1 cellular context compared by ENCODE assay signal in genomic region chr5:43041669-43042175, GRCh38.
TF ChIP-seq lines count a peak whose summit lies in the region.

No MANE protein-coding gene starts in this region.

TF ChIP-seq in K562, 482 proteins besides CTCF, POLR2A, EP300 and RAD21 (continued from another document and continues in another):
- 0 out of 2 replicates have a peak, but pooled peaks have one; percentile 17 for TF ChIP-seq ZBTB40 (IDR thresholded peaks at IDR 0.05)
- TF ChIP-seq ZBTB40 (CRISPR knock-in tag; IDR thresholded peaks at IDR 0.05) = no peak
- no peak for TF ChIP-seq NR2C2 (CRISPR knock-in tag; IDR thresholded peaks at IDR 0.05)
- TF ChIP-seq NR2C2 (tag; IDR thresholded peaks at IDR 0.05) = peak; percentile 4; the same call in 1 of the 2 replicates
- peak; percentile 28 for TF ChIP-seq TAF1 (IDR thresholded peaks at IDR 0.05; ENCODE audit: control insufficient read depth, extremely low read depth, insufficient read depth, low read length, severe bottlenecking)
- TF ChIP-seq SMAD3 (CRISPR knock-in tag; conservative IDR thresholded peaks at IDR 0.05) = 0 out of 2 replicates have a peak, but pooled peaks have one; percentile 44
- 0 out of 4 replicates have a peak, but pooled peaks of 1 of the 2 experiments have one; percentile 35 for TF ChIP-seq ARNT (IDR thresholded peaks at IDR 0.05)
- TF ChIP-seq NFIC (IDR thresholded peaks at IDR 0.05) = 0 out of 2 replicates have a peak, but pooled peaks have one; percentile 2
- TF ChIP-seq BCLAF1 (IDR thresholded peaks at IDR 0.05; ENCODE audit: borderline replicate concordance in 1 of 2, control insufficient read depth in 1 of 2, low read depth in 2 of 2, low read length in 1 of 2) = 0 out of 4 replicates have a peak, but pooled peaks of 1 of the 2 experiments have one; percentile 31
- TF ChIP-seq ZNF311 (CRISPR knock-in tag; IDR thresholded peaks at IDR 0.05) = peak; percentile 41; the same call in 1 of the 2 replicates
- peak; percentile 99 for TF ChIP-seq HMBOX1 (IDR thresholded peaks at IDR 0.05)
- 0 out of 2 replicates have a peak, but pooled peaks have one; percentile 49 for TF ChIP-seq PML (IDR thresholded peaks at IDR 0.05; ENCODE audit: low read length)
- peak; percentile 83; the same call in 1 of the 2 replicates for TF ChIP-seq GTF2E2 (tag; IDR thresholded peaks at IDR 0.05)
- TF ChIP-seq MTA3 (IDR thresholded peaks at IDR 0.05; ENCODE audit: borderline replicate concordance) = 0 out of 2 replicates have a peak, but pooled peaks have one; percentile 16
- TF ChIP-seq TOE1 (IDR thresholded peaks at IDR 0.05; ENCODE audit: borderline replicate concordance) = no peak
- TF ChIP-seq TOE1 (CRISPR knock-in tag; IDR thresholded peaks at IDR 0.05; ENCODE audit: borderline replicate concordance, low read depth) = no peak
- 0 out of 2 replicates have a peak, but pooled peaks have one; percentile 74 for TF ChIP-seq ZNF57 (CRISPR knock-in tag; IDR thresholded peaks at IDR 0.05)
- no peak for TF ChIP-seq TEAD2 (tag; IDR thresholded peaks at IDR 0.05)
- peak; percentile 47; the same call in 1 of the 2 replicates for TF ChIP-seq ZNF79 (CRISPR knock-in tag; IDR thresholded peaks at IDR 0.05; ENCODE audit: low read depth)
- TF ChIP-seq SUPT5H (IDR thresholded peaks at IDR 0.05) = 0 out of 2 replicates have a peak, but pooled peaks have one; percentile 44
- TF ChIP-seq ZNF740 (CRISPR knock-in tag; IDR thresholded peaks at IDR 0.05) = no peak
- TF ChIP-seq ZNF740 (tag; IDR thresholded peaks at IDR 0.05) = no peak
- 0 out of 2 replicates have a peak, but pooled peaks have one; percentile 12 for TF ChIP-seq ZBTB33 (CRISPR knock-in tag; IDR thresholded peaks at IDR 0.05)
- TF ChIP-seq HDAC1 (IDR thresholded peaks at IDR 0.05) = no peak; a peak in 2 of 4 replicates
- TF ChIP-seq ETV1 (tag; conservative IDR thresholded peaks at IDR 0.05; ENCODE audit: low read depth) = peak; percentile 59; the same call in 1 of the 2 replicates
- TF ChIP-seq ZNF780A (CRISPR knock-in tag; IDR thresholded peaks at IDR 0.05) = no peak
- TF ChIP-seq CREB1 (IDR thresholded peaks at IDR 0.05) = no peak
- 0 out of 2 replicates have a peak, but pooled peaks have one; percentile 19 for TF ChIP-seq CREB1 (CRISPR knock-in tag; IDR thresholded peaks at IDR 0.05)
- 0 out of 2 replicates have a peak, but pooled peaks have one; percentile 19 for TF ChIP-seq GMEB1 (CRISPR knock-in tag; IDR thresholded peaks at IDR 0.05)
- TF ChIP-seq ZBED1 (IDR thresholded peaks at IDR 0.05) = 0 out of 2 replicates have a peak, but pooled peaks have one; percentile 14
- peak; percentile 42; the same call in 1 of the 2 replicates for TF ChIP-seq NBN (IDR thresholded peaks at IDR 0.05; ENCODE audit: low read depth)
- peak in 1 of 2 experiments; percentile 82; a peak in 3 of 4 replicates for TF ChIP-seq ETV6 (IDR thresholded peaks at IDR 0.05; ENCODE audit: borderline replicate concordance in 1 of 2, low read depth in 2 of 2, low read length in 1 of 2)
- no peak for TF ChIP-seq ETV6 (CRISPR knock-in tag; IDR thresholded peaks at IDR 0.05; ENCODE audit: borderline replicate concordance)
- TF ChIP-seq NRF1 (conservative IDR thresholded peaks at IDR 0.05 in 1 of 2, IDR thresholded peaks at IDR 0.05 in 1 of 2) = peak; percentile 68 to 70
- 0 out of 2 replicates have a peak, but pooled peaks have one; percentile 29 for TF ChIP-seq E2F3 (CRISPR knock-in tag; IDR thresholded peaks at IDR 0.05)
- TF ChIP-seq FOXM1 (IDR thresholded peaks at IDR 0.05; ENCODE audit: low read depth) = peak; percentile 72
- no peak for TF ChIP-seq FOXM1 (CRISPR knock-in tag; IDR thresholded peaks at IDR 0.05; ENCODE audit: low read depth)
- peak; percentile 55 for TF ChIP-seq ETV5 (CRISPR knock-in tag; IDR thresholded peaks at IDR 0.05; ENCODE audit: low read depth)
- TF ChIP-seq CAMTA2 (CRISPR knock-in tag; conservative IDR thresholded peaks at IDR 0.05) = 0 out of 2 replicates have a peak, but pooled peaks have one; percentile 58
- TF ChIP-seq CREM (IDR thresholded peaks at IDR 0.05; ENCODE audit: low read depth) = 0 out of 2 replicates have a peak, but pooled peaks have one; percentile 2
- no peak for TF ChIP-seq POLR2AphosphoS2 (IDR thresholded peaks at IDR 0.05; ENCODE audit: low read length)
- 0 out of 2 replicates have a peak, but pooled peaks have one; percentile 50 for TF ChIP-seq RUNX1 (IDR thresholded peaks at IDR 0.05; ENCODE audit: low read depth)
- TF ChIP-seq MBD1 (CRISPR knock-in tag; IDR thresholded peaks at IDR 0.05) = no peak
- no peak for TF ChIP-seq PHF20 (IDR thresholded peaks at IDR 0.05; ENCODE audit: partially characterized antibody)
